Comparison of ENCODE assay signal across 28 cellular contexts in genomic region chr4:108529984-108530901, GRCh38.
A peak's percentile ranks its signal among the peaks of the same experiment; 100 is the strongest.
DNase-seq lines count a peak whose midpoint lies in the region; ATAC-seq and TF ChIP-seq lines count a peak whose summit lies in the region.
"Had no signal": no experiment of that assay in that cellular context is flagged by ENCODE, and none has a peak within 500 bp of the region (broad histone marks: within the 10 kb centered on the region; RNA-seq: fewer than 3 reads in every experiment).

No MANE protein-coding gene starts in this region.

- ATAC-seq in mucosa of descending colon = no peak
- ATAC-seq: natural killer cell, Panc1 had no signal

- H3K4me3 Mint-ChIP-seq in activated naive CD4-positive, alpha-beta T cell treated with anti-CD3 and anti-CD28 coated beads, Interleukin-2, amount 50 U/mL, for 24 hours = peak overlapping the region; percentile 19
- H3K4me3 Mint-ChIP-seq: activated CD4-positive, alpha-beta T cell treated with anti-CD3 and anti-CD28 coated beads, Interleukin-2, amount 10 ng/mL, durations not matched to agents 7 days and 5 days; H9; stimulated activated naive B cell treated with anti-CD40 and anti-IgM and Interleukin-4, amounts not matched to agents 10 μg/mL and 1 μg/mL and 100 μg/mL, for 72 hours had no signal

- H3K27ac ChIP-seq in KOPT-K1 (ENCODE audit: low read depth, low read length, poor library complexity, severe bottlenecking) = peak overlapping the region; percentile 65
- H3K27ac ChIP-seq in smooth muscle cell (ENCODE audit: low read depth) = no peak overlapping the region
- H3K27ac ChIP-seq: KMS-11, WERI-Rb-1 had no signal

- TF ChIP-seq CTCF in epithelial cell of proximal tubule (conservative IDR thresholded peaks at IDR 0.05; ENCODE audit: low read depth, low read length) (no peak), smooth muscle cell (IDR thresholded peaks at IDR 0.05; ENCODE audit: borderline replicate concordance, insufficient read depth, poor library complexity, severe bottlenecking) (no peak), mucosa of descending colon (IDR thresholded peaks at IDR 0.05) (no peak), GM20000 (IDR thresholded peaks at IDR 0.05; ENCODE audit: extremely low read depth, missing control alignments) (no peak)

- H3K27me3 Mint-ChIP-seq in activated naive CD4-positive, alpha-beta T cell treated with anti-CD3 and anti-CD28 coated beads, Interleukin-2, amount 50 U/mL, for 24 hours = no peaks in the 10 kb centered on the region
- H3K27me3 Mint-ChIP-seq: activated CD4-positive, alpha-beta T cell treated with anti-CD3 and anti-CD28 coated beads, Interleukin-2, amount 10 ng/mL, durations not matched to agents 7 days and 5 days; brain had no signal

- peak overlapping the region; percentile 1 for H2AFZ ChIP-seq in smooth muscle cell (ENCODE audit: low read depth)

- peaks cover 5% of the 10 kb centered on the region for H3F3A ChIP-seq in smooth muscle cell (ENCODE audit: low read depth)

- no peak overlapping the region for H3K4me2 ChIP-seq in smooth muscle cell
- H3K4me2 ChIP-seq: KMS-11 had no signal

- H3K4me1 ChIP-seq in smooth muscle cell (ENCODE audit: low read depth) = peaks cover 9% of the 10 kb centered on the region
- no peaks in the 10 kb centered on the region for H3K4me1 ChIP-seq in mucosa of descending colon (ENCODE audit: low read depth)

- no peaks in the 10 kb centered on the region for H3K27me3 ChIP-seq in smooth muscle cell (ENCODE audit: low read depth)

- intact Hi-C loops in mucosa of descending colon (cut with DNase I, micrococcal nuclease) = no loop called here

- peaks cover 5% of the 10 kb centered on the region for H3K9me3 ChIP-seq in KOPT-K1 (ENCODE audit: insufficient read depth, low read length, poor library complexity, severe bottlenecking)
- no peaks in the 10 kb centered on the region for H3K9me3 ChIP-seq in smooth muscle cell (replicated peaks; ENCODE audit: low read depth)
- no peaks in the 10 kb centered on the region for H3K9me3 ChIP-seq in mucosa of descending colon

- DNase-seq in activated naive CD4-positive, alpha-beta T cell treated with Interleukin-2 at 50 U/mL for 16 hours = no peak
- DNase-seq in epithelial cell of proximal tubule (ENCODE audit: low read depth) (peak; percentile 49), smooth muscle cell (lab: John Stamatoyannopoulos, UW; ENCODE audit: unreplicated experiment) (no peak), mucosa of descending colon (no peak), GM20000 (ENCODE audit: low spot score) (no peak), SIG-M5 treated with dmso at 0.1 percent for 504 hours (lab: John Stamatoyannopoulos, UW; ENCODE audit: unreplicated experiment) (no peak)
- DNase-seq: activated CD4-positive, alpha-beta T cell treated with anti-CD3 and anti-CD28 coated beads, Interleukin-2, amount 10 ng/mL, durations not matched to agents 7 days and 5 days; C1 segment of cervical spinal cord; effector CD4-positive, alpha-beta T cell; erythroblast; foreskin melanocyte; H9; left cardiac atrium; natural killer cell; NCI-H1048; NCI-H187; NCI-H524 treated with DMSO at 0.1 percent for 48 hours; retina; SIG-M5; stimulated activated CD4-positive, alpha-beta T cell treated with anti-CD3 and anti-CD28 coated beads, Interleukin-4, amount 100 ng/mL, for 1 hour; stimulated activated naive B cell treated with anti-CD40 and anti-IgM and Interleukin-4, amounts not matched to agents 10 μg/mL and 1 μg/mL and 100 μg/mL, for 72 hours; WERI-Rb-1 had no signal

- peaks cover 89% of the 10 kb centered on the region for H3K4me1 Mint-ChIP-seq in activated naive CD4-positive, alpha-beta T cell treated with anti-CD3 and anti-CD28 coated beads, Interleukin-2, amount 50 U/mL, for 24 hours

- no peaks in the 10 kb centered on the region for H3K79me2 ChIP-seq in smooth muscle cell (ENCODE audit: low read depth)

- H3K4me3 ChIP-seq in epithelial cell of proximal tubule (ENCODE audit: low read depth, low read length) = no peak overlapping the region
- no peak overlapping the region for H3K4me3 ChIP-seq in smooth muscle cell
- no peak overlapping the region for H3K4me3 ChIP-seq in mucosa of descending colon

- no peaks in the 10 kb centered on the region for H4K20me1 ChIP-seq in smooth muscle cell (ENCODE audit: low read depth)

- H3K36me3 ChIP-seq in KOPT-K1 (ENCODE audit: insufficient read depth, low read length) (no peaks in the 10 kb centered on the region), smooth muscle cell (ENCODE audit: low read depth) (no peaks in the 10 kb centered on the region), mucosa of descending colon (ENCODE audit: low read depth) (no peaks in the 10 kb centered on the region)
- H3K36me3 ChIP-seq: WERI-Rb-1 had no signal

- H3K9me3 Mint-ChIP-seq in activated naive CD4-positive, alpha-beta T cell treated with anti-CD3 and anti-CD28 coated beads, Interleukin-2, amount 50 U/mL, for 24 hours = peaks cover 21% of the 10 kb centered on the region
- H3K9me3 Mint-ChIP-seq: brain, H9 had no signal

- H3K27ac Mint-ChIP-seq in activated naive CD4-positive, alpha-beta T cell treated with anti-CD3 and anti-CD28 coated beads, Interleukin-2, amount 50 U/mL, for 24 hours = peak overlapping the region; percentile 63
- H3K27ac Mint-ChIP-seq: activated CD4-positive, alpha-beta T cell treated with anti-CD3 and anti-CD28 coated beads, Interleukin-2, amount 10 ng/mL, durations not matched to agents 7 days and 5 days; activated T-helper 2 cell treated with anti-CD3 and anti-CD28 coated beads, Interferon-gamma antibody, Interleukin-2, Interleukin-4, amounts not matched to agents 10 μg/mL and 5 μg/mL and 100 μg/mL, durations not matched to agents 14 hours and 24 hours and 36 hours; brain; H9; stimulated activated naive B cell treated with anti-CD40 and anti-IgM and Interleukin-4, amounts not matched to agents 10 μg/mL and 1 μg/mL and 100 μg/mL, for 72 hours had no signal

- 90% methylated on average over 8 of the region's 8 CpGs for WGBS in smooth muscle cell (ENCODE audit: low lambda C conversion rate)

- peaks cover 8% of the 10 kb centered on the region for H3K36me3 Mint-ChIP-seq in activated naive CD4-positive, alpha-beta T cell treated with anti-CD3 and anti-CD28 coated beads, Interleukin-2, amount 50 U/mL, for 24 hours
- H3K36me3 Mint-ChIP-seq: brain, natural killer cell had no signal

- H3K9ac ChIP-seq in smooth muscle cell (ENCODE audit: low read depth) = no peak overlapping the region
- H3K9ac ChIP-seq: KMS-11 had no signal
